Comparison of ENCODE assay signal across 2 cellular contexts in the genomic region with DNA sequence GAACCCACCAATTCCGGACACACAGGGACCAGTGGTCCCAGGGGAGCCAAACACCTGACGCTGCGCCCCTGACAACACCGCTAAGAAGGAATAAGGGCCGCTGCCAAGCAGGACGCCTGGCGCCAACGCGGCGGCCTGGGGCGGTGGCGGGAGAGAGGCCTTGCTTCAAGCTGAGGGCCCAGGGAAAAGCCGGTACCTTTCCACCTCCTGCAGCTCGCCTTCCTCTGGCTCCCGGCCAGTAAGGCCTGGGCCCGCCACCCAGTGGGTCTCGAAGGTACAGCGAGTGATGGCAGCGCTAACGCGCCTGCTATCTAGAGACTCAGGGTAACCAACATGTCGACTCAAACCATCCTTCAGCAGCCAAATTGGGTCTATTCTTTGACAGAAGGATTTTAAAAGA.
A peak's percentile ranks its signal among the peaks of the same experiment; 100 is the strongest.
TF ChIP-seq lines count a peak whose summit lies in the region.

No MANE protein-coding gene starts in this region.

TF ChIP-seq in GM23338, 12 proteins besides CTCF, POLR2A, EP300 and RAD21 (continued from another document):
- TF ChIP-seq, protein P1, sequence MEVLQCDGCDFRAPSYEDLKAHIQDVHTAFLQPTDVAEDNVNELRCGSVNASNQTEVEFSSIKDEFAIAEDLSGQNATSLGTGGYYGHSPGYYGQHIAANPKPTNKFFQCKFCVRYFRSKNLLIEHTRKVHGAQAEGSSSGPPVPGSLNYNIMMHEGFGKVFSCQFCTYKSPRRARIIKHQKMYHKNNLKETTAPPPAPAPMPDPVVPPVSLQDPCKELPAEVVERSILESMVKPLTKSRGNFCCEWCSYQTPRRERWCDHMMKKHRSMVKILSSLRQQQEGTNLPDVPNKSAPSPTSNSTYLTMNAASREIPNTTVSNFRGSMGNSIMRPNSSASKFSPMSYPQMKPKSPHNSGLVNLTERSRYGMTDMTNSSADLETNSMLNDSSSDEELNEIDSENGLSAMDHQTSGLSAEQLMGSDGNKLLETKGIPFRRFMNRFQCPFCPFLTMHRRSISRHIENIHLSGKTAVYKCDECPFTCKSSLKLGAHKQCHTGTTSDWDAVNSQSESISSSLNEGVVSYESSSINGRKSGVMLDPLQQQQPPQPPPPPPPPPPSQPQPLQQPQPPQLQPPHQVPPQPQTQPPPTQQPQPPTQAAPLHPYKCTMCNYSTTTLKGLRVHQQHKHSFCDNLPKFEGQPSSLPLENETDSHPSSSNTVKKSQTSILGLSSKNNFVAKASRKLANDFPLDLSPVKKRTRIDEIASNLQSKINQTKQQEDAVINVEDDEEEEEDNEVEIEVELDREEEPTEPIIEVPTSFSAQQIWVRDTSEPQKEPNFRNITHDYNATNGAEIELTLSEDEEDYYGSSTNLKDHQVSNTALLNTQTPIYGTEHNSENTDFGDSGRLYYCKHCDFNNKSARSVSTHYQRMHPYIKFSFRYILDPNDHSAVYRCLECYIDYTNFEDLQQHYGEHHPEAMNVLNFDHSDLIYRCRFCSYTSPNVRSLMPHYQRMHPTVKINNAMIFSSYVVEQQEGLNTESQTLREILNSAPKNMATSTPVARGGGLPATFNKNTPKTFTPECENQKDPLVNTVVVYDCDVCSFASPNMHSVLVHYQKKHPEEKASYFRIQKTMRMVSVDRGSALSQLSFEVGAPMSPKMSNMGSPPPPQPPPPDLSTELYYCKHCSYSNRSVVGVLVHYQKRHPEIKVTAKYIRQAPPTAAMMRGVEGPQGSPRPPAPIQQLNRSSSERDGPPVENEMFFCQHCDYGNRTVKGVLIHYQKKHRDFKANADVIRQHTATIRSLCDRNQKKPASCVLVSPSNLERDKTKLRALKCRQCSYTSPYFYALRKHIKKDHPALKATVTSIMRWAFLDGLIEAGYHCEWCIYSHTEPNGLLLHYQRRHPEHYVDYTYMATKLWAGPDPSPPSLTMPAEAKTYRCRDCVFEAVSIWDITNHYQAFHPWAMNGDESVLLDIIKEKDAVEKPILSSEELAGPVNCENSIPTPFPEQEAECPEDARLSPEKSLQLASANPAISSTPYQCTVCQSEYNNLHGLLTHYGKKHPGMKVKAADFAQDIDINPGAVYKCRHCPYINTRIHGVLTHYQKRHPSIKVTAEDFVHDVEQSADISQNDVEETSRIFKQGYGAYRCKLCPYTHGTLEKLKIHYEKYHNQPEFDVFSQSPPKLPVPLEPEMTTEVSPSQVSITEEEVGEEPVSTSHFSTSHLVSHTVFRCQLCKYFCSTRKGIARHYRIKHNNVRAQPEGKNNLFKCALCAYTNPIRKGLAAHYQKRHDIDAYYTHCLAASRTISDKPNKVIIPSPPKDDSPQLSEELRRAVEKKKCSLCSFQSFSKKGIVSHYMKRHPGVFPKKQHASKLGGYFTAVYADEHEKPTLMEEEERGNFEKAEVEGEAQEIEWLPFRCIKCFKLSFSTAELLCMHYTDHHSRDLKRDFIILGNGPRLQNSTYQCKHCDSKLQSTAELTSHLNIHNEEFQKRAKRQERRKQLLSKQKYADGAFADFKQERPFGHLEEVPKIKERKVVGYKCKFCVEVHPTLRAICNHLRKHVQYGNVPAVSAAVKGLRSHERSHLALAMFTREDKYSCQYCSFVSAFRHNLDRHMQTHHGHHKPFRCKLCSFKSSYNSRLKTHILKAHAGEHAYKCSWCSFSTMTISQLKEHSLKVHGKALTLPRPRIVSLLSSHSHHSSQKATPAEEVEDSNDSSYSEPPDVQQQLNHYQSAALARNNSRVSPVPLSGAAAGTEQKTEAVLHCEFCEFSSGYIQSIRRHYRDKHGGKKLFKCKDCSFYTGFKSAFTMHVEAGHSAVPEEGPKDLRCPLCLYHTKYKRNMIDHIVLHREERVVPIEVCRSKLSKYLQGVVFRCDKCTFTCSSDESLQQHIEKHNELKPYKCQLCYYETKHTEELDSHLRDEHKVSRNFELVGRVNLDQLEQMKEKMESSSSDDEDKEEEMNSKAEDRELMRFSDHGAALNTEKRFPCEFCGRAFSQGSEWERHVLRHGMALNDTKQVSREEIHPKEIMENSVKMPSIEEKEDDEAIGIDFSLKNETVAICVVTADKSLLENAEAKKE (CRISPR knock-in tag; IDR thresholded peaks at IDR 0.05): no peak
- TF ChIP-seq, protein P2, sequence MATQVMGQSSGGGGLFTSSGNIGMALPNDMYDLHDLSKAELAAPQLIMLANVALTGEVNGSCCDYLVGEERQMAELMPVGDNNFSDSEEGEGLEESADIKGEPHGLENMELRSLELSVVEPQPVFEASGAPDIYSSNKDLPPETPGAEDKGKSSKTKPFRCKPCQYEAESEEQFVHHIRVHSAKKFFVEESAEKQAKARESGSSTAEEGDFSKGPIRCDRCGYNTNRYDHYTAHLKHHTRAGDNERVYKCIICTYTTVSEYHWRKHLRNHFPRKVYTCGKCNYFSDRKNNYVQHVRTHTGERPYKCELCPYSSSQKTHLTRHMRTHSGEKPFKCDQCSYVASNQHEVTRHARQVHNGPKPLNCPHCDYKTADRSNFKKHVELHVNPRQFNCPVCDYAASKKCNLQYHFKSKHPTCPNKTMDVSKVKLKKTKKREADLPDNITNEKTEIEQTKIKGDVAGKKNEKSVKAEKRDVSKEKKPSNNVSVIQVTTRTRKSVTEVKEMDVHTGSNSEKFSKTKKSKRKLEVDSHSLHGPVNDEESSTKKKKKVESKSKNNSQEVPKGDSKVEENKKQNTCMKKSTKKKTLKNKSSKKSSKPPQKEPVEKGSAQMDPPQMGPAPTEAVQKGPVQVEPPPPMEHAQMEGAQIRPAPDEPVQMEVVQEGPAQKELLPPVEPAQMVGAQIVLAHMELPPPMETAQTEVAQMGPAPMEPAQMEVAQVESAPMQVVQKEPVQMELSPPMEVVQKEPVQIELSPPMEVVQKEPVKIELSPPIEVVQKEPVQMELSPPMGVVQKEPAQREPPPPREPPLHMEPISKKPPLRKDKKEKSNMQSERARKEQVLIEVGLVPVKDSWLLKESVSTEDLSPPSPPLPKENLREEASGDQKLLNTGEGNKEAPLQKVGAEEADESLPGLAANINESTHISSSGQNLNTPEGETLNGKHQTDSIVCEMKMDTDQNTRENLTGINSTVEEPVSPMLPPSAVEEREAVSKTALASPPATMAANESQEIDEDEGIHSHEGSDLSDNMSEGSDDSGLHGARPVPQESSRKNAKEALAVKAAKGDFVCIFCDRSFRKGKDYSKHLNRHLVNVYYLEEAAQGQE (IDR thresholded peaks at IDR 0.05; ENCODE audit: unreplicated experiment): no peak
- TF ChIP-seq EZH2 (IDR thresholded peaks at IDR 0.05; ENCODE audit: low read depth, unreplicated experiment): no peak
- TF ChIP-seq CREB1 (CRISPR knock-in tag; IDR thresholded peaks at IDR 0.05; ENCODE audit: low read depth): no peak

TF ChIP-seq in K562, 482 proteins besides CTCF, POLR2A, EP300 and RAD21:
- TF ChIP-seq, protein P3, sequence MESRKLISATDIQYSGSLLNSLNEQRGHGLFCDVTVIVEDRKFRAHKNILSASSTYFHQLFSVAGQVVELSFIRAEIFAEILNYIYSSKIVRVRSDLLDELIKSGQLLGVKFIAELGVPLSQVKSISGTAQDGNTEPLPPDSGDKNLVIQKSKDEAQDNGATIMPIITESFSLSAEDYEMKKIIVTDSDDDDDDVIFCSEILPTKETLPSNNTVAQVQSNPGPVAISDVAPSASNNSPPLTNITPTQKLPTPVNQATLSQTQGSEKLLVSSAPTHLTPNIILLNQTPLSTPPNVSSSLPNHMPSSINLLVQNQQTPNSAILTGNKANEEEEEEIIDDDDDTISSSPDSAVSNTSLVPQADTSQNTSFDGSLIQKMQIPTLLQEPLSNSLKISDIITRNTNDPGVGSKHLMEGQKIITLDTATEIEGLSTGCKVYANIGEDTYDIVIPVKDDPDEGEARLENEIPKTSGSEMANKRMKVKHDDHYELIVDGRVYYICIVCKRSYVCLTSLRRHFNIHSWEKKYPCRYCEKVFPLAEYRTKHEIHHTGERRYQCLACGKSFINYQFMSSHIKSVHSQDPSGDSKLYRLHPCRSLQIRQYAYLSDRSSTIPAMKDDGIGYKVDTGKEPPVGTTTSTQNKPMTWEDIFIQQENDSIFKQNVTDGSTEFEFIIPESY (CRISPR knock-in tag; IDR thresholded peaks at IDR 0.05): peak; percentile 88
- no peak for TF ChIP-seq ETV1 (tag; conservative IDR thresholded peaks at IDR 0.05; ENCODE audit: low read depth)
- TF ChIP-seq, protein P4, sequence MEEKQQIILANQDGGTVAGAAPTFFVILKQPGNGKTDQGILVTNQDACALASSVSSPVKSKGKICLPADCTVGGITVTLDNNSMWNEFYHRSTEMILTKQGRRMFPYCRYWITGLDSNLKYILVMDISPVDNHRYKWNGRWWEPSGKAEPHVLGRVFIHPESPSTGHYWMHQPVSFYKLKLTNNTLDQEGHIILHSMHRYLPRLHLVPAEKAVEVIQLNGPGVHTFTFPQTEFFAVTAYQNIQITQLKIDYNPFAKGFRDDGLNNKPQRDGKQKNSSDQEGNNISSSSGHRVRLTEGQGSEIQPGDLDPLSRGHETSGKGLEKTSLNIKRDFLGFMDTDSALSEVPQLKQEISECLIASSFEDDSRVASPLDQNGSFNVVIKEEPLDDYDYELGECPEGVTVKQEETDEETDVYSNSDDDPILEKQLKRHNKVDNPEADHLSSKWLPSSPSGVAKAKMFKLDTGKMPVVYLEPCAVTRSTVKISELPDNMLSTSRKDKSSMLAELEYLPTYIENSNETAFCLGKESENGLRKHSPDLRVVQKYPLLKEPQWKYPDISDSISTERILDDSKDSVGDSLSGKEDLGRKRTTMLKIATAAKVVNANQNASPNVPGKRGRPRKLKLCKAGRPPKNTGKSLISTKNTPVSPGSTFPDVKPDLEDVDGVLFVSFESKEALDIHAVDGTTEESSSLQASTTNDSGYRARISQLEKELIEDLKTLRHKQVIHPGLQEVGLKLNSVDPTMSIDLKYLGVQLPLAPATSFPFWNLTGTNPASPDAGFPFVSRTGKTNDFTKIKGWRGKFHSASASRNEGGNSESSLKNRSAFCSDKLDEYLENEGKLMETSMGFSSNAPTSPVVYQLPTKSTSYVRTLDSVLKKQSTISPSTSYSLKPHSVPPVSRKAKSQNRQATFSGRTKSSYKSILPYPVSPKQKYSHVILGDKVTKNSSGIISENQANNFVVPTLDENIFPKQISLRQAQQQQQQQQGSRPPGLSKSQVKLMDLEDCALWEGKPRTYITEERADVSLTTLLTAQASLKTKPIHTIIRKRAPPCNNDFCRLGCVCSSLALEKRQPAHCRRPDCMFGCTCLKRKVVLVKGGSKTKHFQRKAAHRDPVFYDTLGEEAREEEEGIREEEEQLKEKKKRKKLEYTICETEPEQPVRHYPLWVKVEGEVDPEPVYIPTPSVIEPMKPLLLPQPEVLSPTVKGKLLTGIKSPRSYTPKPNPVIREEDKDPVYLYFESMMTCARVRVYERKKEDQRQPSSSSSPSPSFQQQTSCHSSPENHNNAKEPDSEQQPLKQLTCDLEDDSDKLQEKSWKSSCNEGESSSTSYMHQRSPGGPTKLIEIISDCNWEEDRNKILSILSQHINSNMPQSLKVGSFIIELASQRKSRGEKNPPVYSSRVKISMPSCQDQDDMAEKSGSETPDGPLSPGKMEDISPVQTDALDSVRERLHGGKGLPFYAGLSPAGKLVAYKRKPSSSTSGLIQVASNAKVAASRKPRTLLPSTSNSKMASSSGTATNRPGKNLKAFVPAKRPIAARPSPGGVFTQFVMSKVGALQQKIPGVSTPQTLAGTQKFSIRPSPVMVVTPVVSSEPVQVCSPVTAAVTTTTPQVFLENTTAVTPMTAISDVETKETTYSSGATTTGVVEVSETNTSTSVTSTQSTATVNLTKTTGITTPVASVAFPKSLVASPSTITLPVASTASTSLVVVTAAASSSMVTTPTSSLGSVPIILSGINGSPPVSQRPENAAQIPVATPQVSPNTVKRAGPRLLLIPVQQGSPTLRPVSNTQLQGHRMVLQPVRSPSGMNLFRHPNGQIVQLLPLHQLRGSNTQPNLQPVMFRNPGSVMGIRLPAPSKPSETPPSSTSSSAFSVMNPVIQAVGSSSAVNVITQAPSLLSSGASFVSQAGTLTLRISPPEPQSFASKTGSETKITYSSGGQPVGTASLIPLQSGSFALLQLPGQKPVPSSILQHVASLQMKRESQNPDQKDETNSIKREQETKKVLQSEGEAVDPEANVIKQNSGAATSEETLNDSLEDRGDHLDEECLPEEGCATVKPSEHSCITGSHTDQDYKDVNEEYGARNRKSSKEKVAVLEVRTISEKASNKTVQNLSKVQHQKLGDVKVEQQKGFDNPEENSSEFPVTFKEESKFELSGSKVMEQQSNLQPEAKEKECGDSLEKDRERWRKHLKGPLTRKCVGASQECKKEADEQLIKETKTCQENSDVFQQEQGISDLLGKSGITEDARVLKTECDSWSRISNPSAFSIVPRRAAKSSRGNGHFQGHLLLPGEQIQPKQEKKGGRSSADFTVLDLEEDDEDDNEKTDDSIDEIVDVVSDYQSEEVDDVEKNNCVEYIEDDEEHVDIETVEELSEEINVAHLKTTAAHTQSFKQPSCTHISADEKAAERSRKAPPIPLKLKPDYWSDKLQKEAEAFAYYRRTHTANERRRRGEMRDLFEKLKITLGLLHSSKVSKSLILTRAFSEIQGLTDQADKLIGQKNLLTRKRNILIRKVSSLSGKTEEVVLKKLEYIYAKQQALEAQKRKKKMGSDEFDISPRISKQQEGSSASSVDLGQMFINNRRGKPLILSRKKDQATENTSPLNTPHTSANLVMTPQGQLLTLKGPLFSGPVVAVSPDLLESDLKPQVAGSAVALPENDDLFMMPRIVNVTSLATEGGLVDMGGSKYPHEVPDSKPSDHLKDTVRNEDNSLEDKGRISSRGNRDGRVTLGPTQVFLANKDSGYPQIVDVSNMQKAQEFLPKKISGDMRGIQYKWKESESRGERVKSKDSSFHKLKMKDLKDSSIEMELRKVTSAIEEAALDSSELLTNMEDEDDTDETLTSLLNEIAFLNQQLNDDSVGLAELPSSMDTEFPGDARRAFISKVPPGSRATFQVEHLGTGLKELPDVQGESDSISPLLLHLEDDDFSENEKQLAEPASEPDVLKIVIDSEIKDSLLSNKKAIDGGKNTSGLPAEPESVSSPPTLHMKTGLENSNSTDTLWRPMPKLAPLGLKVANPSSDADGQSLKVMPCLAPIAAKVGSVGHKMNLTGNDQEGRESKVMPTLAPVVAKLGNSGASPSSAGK (IDR thresholded peaks at IDR 0.05): no peak
- no peak for TF ChIP-seq ARNT (IDR thresholded peaks at IDR 0.05)
- TF ChIP-seq NFIC (IDR thresholded peaks at IDR 0.05): peak; percentile 87
